Comparison of ENCODE assay signal across 8 cellular contexts in the genomic region with DNA sequence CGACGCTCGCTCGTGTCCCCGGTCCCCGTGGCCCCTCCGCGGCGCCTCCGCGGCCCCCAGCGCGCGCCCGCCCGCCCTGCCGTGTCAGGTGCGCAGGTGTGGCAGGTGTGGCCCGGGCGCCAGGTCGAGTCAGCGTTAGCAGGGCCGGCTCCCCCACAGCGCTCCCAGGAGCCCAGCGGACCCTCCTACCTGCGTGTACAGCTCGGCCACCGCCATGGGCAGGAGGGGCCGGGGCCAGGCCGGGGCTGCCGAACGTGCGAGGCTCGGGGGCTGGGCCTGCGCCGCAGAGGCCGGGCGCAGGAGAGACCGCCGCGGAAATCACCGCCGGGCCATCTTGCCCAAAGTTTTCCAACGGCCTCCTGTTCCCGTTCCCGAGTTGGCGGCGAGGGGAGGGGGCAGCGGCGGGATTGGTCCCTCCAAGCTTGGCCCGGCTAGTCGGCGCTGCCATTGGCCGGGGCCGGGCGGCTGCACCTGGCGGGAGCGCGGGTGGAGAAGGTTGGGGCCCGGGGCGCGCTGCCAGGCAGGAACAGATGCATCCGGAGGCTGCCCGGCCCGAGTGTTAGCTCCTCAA. TPM values are rescaled to one million over a fixed set of nuclear protein-coding genes. Genes with fewer than 3 reads are reported as not detected.
DNase-seq lines count a peak whose midpoint lies in the region; ATAC-seq and TF ChIP-seq lines count a peak whose summit lies in the region.

A gene with protein sequence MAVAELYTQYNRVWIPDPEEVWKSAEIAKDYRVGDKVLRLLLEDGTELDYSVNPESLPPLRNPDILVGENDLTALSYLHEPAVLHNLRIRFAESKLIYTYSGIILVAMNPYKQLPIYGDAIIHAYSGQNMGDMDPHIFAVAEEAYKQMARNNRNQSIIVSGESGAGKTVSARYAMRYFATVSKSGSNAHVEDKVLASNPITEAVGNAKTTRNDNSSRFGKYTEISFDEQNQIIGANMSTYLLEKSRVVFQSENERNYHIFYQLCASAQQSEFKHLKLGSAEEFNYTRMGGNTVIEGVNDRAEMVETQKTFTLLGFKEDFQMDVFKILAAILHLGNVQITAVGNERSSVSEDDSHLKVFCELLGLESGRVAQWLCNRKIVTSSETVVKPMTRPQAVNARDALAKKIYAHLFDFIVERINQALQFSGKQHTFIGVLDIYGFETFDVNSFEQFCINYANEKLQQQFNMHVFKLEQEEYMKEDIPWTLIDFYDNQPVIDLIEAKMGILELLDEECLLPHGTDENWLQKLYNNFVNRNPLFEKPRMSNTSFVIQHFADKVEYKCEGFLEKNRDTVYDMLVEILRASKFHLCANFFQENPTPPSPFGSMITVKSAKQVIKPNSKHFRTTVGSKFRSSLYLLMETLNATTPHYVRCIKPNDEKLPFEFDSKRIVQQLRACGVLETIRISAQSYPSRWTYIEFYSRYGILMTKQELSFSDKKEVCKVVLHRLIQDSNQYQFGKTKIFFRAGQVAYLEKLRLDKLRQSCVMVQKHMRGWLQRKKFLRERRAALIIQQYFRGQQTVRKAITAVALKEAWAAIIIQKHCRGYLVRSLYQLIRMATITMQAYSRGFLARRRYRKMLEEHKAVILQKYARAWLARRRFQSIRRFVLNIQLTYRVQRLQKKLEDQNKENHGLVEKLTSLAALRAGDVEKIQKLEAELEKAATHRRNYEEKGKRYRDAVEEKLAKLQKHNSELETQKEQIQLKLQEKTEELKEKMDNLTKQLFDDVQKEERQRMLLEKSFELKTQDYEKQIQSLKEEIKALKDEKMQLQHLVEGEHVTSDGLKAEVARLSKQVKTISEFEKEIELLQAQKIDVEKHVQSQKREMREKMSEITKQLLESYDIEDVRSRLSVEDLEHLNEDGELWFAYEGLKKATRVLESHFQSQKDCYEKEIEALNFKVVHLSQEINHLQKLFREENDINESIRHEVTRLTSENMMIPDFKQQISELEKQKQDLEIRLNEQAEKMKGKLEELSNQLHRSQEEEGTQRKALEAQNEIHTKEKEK (N-terminal part only) (minus strand): TSS at position 384 of the 571 bp plus-strand sequence. CDS start 168 bp downstream, at position 216.

- peak within 1 kb of the TSS; percentile 12; the same call in 1 of the 2 replicates for H3K4me2 ChIP-seq in OCI-LY7 (ENCODE audit: low read length)

- H2AFZ ChIP-seq in OCI-LY7 (ENCODE audit: low read length), result no peak within 1 kb of the TSS

- H3K4me1 ChIP-seq in OCI-LY7 (ENCODE audit: insufficient read depth, low read length, poor library complexity, severe bottlenecking), result peaks cover 9% of the 10 kb centered on the region
- H3K4me1 ChIP-seq in duodenal mucosa (ENCODE audit: control insufficient read depth in 1 of 2, insufficient read depth in 2 of 2, low read length in 2 of 2), result peaks cover 0 to 20% of the 10 kb centered on the region in 2 donors
- H3K4me1 ChIP-seq in lung (ENCODE audit: control insufficient read depth in 2 of 2, insufficient read depth in 2 of 2, low read length in 2 of 2), result peaks cover 0 to 9% of the 10 kb centered on the region in 2 donors
- H3K4me1 ChIP-seq in thoracic aorta (ENCODE audit: control insufficient read depth in 1 of 2, low read depth in 2 of 2), result peaks cover 10 to 12% of the 10 kb centered on the region in 2 donors

- no peak for DNase-seq in OCI-LY7 (ENCODE audit: low spot score)
- DNase-seq in lung (ENCODE audit: low spot score), result peak; percentile 92
- no peak for DNase-seq in thoracic aorta (ENCODE audit: low spot score)
- DNase-seq in NK-92 (lab: John Stamatoyannopoulos, UW; ENCODE audit: unreplicated experiment), result no peak
- DNase-seq in activated gamma-delta T cell treated with Interleukin-2 at 50 U/mL for 16 hours, result no peak

- no peak for TF ChIP-seq CTCF in C4-2B (conservative IDR thresholded peaks at IDR 0.05)
- TF ChIP-seq CTCF in OCI-LY7 (conservative IDR thresholded peaks at IDR 0.05; ENCODE audit: low read length), result no peak
- no peak for TF ChIP-seq CTCF in lung (IDR thresholded peaks at IDR 0.05; ENCODE audit: control extremely low read depth, extremely low read depth)
- TF ChIP-seq CTCF in thoracic aorta (IDR thresholded peaks at IDR 0.05), result no peak

- no TSS peak for BruUV-seq in OCI-LY7 (replicated peaks; lab: Mats Ljungman, UMichigan)

- H3K9me3 ChIP-seq in OCI-LY7 (ENCODE audit: low read length), result no peaks in the 10 kb centered on the region
- H3K9me3 ChIP-seq in duodenal mucosa (ENCODE audit: control insufficient read depth in 1 of 2, low read length in 2 of 2), result no peaks in the 10 kb centered on the region
- H3K9me3 ChIP-seq in lung (ENCODE audit: control insufficient read depth in 2 of 2, insufficient read depth in 1 of 2, low read length in 1 of 2), result peaks cover 0 to 1% of the 10 kb centered on the region in 2 donors
- H3K9me3 ChIP-seq in thoracic aorta, result no peaks in the 10 kb centered on the region

- H3K4me3 ChIP-seq in OCI-LY7 (ENCODE audit: low read depth, low read length, poor library complexity, severe bottlenecking), result no peak within 1 kb of the TSS
- H3K4me3 ChIP-seq in duodenal mucosa (ENCODE audit: low read depth in 1 of 2, low read length in 2 of 2), result peak within 1 kb of the TSS; percentile 70 to 71
- peak within 1 kb of the TSS; percentile 61 for H3K4me3 ChIP-seq in lung
- peak within 1 kb of the TSS; percentile 71 for H3K4me3 ChIP-seq in thoracic aorta

- peak within 1 kb of the TSS; percentile 91 for H3K27ac ChIP-seq in C4-2B
- H3K27ac ChIP-seq in OCI-LY7 (ENCODE audit: low read depth, low read length, poor library complexity, severe bottlenecking), result no peak within 1 kb of the TSS
- H3K27ac ChIP-seq in duodenal mucosa (ENCODE audit: low read depth, low read length), result no peak within 1 kb of the TSS
- peak within 1 kb of the TSS in 1 of 2 donors; percentile 91 for H3K27ac ChIP-seq in lung (ENCODE audit: low read depth in 1 of 2, low read length in 1 of 2)
- no peak within 1 kb of the TSS for H3K27ac ChIP-seq in thoracic aorta

- intact Hi-C loops in OCI-LY7 (cut with micrococcal nuclease; ENCODE audit: unreplicated experiment), result no loop called here

- no peaks in the 10 kb centered on the region for H3K79me2 ChIP-seq in OCI-LY7 (ENCODE audit: insufficient read depth, low read depth, low read length)

- H3K9me2 ChIP-seq in OCI-LY7 (ENCODE audit: insufficient read depth, low read length), result no peaks in the 10 kb centered on the region

- H3K36me3 ChIP-seq in OCI-LY7 (ENCODE audit: insufficient read depth, low read length) (no peaks in the 10 kb centered on the region), duodenal mucosa (ENCODE audit: control insufficient read depth in 1 of 2, insufficient read depth in 2 of 2, low read length in 2 of 2) (no peaks in the 10 kb centered on the region), lung (ENCODE audit: control insufficient read depth in 2 of 2, insufficient read depth in 2 of 2, low read length in 2 of 2) (no peaks in the 10 kb centered on the region), thoracic aorta (no peaks in the 10 kb centered on the region)

- H4K20me1 ChIP-seq in OCI-LY7 (ENCODE audit: insufficient read depth, low read length), result no peaks in the 10 kb centered on the region

- CTCF ChIA-PET in OCI-LY7 (lab: Charles Lee; ENCODE audit: unreplicated experiment), result no interaction called here

- peak within 1 kb of the TSS; percentile 61 to 64 for H3K9ac ChIP-seq in duodenal mucosa (ENCODE audit: low read depth in 1 of 2, low read length in 2 of 2)

- ATAC-seq in HG02610 (IDR thresholded peaks at IDR 0.05; ENCODE audit: unreplicated experiment) (peak; percentile 42), lung (ENCODE audit: insufficient read depth, low FRiP score) (peak; percentile 88), thoracic aorta (ENCODE audit: insufficient number of reproducible peaks, low FRiP score, low read depth) (no peak)

- H3K27me3 ChIP-seq in duodenal mucosa (ENCODE audit: control insufficient read depth in 1 of 2, insufficient read depth in 2 of 2, low read length in 2 of 2) (peaks cover 0 to 4% of the 10 kb centered on the region in 2 donors), lung (ENCODE audit: control insufficient read depth, insufficient read depth) (no peaks in the 10 kb centered on the region), thoracic aorta (replicated peaks; ENCODE audit: insufficient read depth) (no peaks in the 10 kb centered on the region)

- POLR2A ChIA-PET in OCI-LY7 (lab: Charles Lee), result no interaction called here

- 1% methylated on average over 29 to 65 of the region's 65 CpGs for WGBS in lung, 2 donors

RNA-seq across cellular contexts. Expression of the gene that starts here (rescaled TPM):
- 1.6 and 2.1 TPM in 2 replicates for total RNA-seq in OCI-LY7 (2014; rRNA removed; shearing (Covaris generic))
- total RNA-seq in OCI-LY7 (2022), result 4.1 and 5.6 TPM in 2 replicates
- total RNA-seq in lung, result 10 to 100 TPM; 64.5 to 70.1 TPM
- polyA plus RNA-seq in lung, result 10 to 100 TPM; 11.1 to 15.5 TPM
- total RNA-seq in thoracic aorta, result 10 to 100 TPM in 1 of 2 donors, 1 to 10 TPM in 1; 3.0 to 18.4 TPM
